In the genomic region with DNA sequence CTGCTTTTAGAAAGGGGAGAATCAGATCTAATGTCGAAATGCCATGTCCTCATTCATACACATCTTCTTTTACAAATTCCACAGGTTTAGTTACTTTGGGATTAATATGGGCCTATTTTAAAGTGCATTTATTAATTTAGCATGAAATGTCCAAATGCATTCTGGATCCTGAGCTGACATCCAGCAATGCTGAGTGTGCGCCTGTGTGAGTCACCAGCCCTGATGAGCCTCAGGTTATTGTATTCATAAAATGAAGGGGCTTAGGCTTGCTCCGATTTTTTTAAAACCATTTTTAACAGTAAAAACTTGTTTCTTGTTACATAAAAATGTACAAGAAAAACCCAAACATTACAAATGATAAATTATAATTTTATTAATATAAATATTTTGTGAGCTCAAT, we compare ENCODE assay signal across 17 cellular contexts.
"Had no signal": no experiment of that assay in that cellular context is flagged by ENCODE, and none has a peak within 500 bp of the region (broad histone marks: within the 10 kb centered on the region; RNA-seq: fewer than 3 reads in every experiment).

No MANE protein-coding gene starts in this region.

- ATAC-seq: esophagus mucosa; gastrocnemius medialis; left lobe of liver; naive thymus-derived CD4-positive, alpha-beta T cell; psoas muscle; right lobe of liver; stimulated activated effector memory CD8-positive, alpha-beta T cell treated with anti-CD3 and anti-CD28 coated beads, Interleukin-12 subunit alpha, Interleukin-12 subunit beta, amount 100 ng/mL, for 72 hours; stimulated activated naive CD8-positive, alpha-beta T cell treated with anti-CD3 and anti-CD28 coated beads, Interleukin-15, Interleukin-2, amounts not matched to agents 100 U/mL and 50 U/mL, for 24 hours had no signal

- H3K27ac ChIP-seq: gastrocnemius medialis, psoas muscle, right lobe of liver, suprapubic skin, thyroid gland had no signal

- DNase-seq: effector memory CD4-positive, alpha-beta T cell; gastrocnemius medialis; islet precursor cell; mammary epithelial cell; naive thymus-derived CD4-positive, alpha-beta T cell; nephron progenitor cell; psoas muscle; retina; right lobe of liver; stimulated activated CD4-positive, alpha-beta T cell treated with anti-CD3 and anti-CD28 coated beads, Interleukin-4, amount 100 ng/mL, for 1 hour; stimulated activated CD8-positive, alpha-beta memory T cell treated with anti-CD3 and anti-CD28 coated beads, Interleukin-4, amount 100 ng/mL, for 48 hours; stimulated activated naive CD8-positive, alpha-beta T cell treated with anti-CD3 and anti-CD28 coated beads, Interleukin-15, Interleukin-2, amounts not matched to agents 100 U/mL and 50 U/mL, for 24 hours; thyroid gland had no signal
